Comparison of ENCODE assay signal across 1 cellular context in the genomic region with DNA sequence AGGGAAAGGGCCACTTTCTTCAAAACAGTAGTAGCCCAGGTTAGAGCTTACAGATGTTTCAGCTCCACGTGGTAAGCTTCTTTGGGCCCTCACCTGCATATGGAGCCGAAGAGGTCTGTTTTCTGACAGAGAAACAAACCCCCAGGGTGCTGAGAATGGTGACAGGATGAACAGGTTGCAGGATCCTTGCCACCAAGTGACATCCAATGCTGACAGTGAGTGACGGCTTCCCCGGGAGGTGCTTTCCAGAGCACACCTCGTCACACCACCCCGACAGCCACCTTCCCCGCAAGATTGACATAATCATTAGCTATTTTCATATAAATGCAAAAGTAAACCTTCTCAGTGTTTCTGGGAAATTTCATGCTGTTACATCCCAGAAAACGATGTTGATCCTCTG.
TF ChIP-seq lines count a peak whose summit lies in the region.

No MANE protein-coding gene starts in this region.

TF ChIP-seq in GM23338, 12 proteins besides CTCF, POLR2A, EP300 and RAD21 (continued from another document):
- TF ChIP-seq ZNF462 (CRISPR knock-in tag; IDR thresholded peaks at IDR 0.05) (no peak), CREB1 (CRISPR knock-in tag; IDR thresholded peaks at IDR 0.05; ENCODE audit: low read depth) (no peak), JUNB (IDR thresholded peaks at IDR 0.05; ENCODE audit: unreplicated experiment) (no peak), ETS1 (IDR thresholded peaks at IDR 0.05) (no peak), NANOG (IDR thresholded peaks at IDR 0.05; ENCODE audit: borderline replicate concordance) (no peak), EZH2 (IDR thresholded peaks at IDR 0.05; ENCODE audit: low read depth, unreplicated experiment) (no peak)
- TF ChIP-seq, protein P1, sequence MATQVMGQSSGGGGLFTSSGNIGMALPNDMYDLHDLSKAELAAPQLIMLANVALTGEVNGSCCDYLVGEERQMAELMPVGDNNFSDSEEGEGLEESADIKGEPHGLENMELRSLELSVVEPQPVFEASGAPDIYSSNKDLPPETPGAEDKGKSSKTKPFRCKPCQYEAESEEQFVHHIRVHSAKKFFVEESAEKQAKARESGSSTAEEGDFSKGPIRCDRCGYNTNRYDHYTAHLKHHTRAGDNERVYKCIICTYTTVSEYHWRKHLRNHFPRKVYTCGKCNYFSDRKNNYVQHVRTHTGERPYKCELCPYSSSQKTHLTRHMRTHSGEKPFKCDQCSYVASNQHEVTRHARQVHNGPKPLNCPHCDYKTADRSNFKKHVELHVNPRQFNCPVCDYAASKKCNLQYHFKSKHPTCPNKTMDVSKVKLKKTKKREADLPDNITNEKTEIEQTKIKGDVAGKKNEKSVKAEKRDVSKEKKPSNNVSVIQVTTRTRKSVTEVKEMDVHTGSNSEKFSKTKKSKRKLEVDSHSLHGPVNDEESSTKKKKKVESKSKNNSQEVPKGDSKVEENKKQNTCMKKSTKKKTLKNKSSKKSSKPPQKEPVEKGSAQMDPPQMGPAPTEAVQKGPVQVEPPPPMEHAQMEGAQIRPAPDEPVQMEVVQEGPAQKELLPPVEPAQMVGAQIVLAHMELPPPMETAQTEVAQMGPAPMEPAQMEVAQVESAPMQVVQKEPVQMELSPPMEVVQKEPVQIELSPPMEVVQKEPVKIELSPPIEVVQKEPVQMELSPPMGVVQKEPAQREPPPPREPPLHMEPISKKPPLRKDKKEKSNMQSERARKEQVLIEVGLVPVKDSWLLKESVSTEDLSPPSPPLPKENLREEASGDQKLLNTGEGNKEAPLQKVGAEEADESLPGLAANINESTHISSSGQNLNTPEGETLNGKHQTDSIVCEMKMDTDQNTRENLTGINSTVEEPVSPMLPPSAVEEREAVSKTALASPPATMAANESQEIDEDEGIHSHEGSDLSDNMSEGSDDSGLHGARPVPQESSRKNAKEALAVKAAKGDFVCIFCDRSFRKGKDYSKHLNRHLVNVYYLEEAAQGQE (IDR thresholded peaks at IDR 0.05; ENCODE audit: unreplicated experiment) = no peak
TF ChIP-seq in GM23338: peak in this region for 0.
